In the genomic region with DNA sequence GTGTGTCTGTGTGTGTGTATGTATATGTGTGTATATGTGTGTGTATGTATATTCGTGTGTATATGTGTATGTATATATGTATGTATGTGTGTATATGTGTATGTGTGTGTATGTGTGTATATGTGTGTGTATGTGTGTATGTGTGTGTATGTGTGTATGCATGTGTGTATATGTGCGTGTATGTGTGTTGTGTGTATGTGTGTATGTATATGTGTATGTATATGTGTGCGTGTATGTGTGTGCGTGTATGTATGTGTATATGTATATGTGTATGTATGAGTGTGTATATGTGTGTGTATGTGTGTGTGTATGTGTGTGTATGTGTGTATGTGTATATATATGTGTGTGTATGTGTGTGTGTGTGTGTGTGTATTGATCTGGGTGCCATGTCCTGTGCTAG, we compare ENCODE assay signal across 2 cellular contexts.
TF ChIP-seq lines count a peak whose summit lies in the region.

No MANE protein-coding gene starts in this region.

TF ChIP-seq in HEK293, 187 proteins besides CTCF, POLR2A, EP300 and RAD21:
- TF ChIP-seq, protein P1, sequence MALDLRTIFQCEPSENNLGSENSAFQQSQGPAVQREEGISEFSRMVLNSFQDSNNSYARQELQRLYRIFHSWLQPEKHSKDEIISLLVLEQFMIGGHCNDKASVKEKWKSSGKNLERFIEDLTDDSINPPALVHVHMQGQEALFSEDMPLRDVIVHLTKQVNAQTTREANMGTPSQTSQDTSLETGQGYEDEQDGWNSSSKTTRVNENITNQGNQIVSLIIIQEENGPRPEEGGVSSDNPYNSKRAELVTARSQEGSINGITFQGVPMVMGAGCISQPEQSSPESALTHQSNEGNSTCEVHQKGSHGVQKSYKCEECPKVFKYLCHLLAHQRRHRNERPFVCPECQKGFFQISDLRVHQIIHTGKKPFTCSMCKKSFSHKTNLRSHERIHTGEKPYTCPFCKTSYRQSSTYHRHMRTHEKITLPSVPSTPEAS (tag by site-specific recombination; IDR thresholded peaks at IDR 0.05), result peak; percentile 90
- no peak for TF ChIP-seq ZNF785 (tag by site-specific recombination; IDR thresholded peaks at IDR 0.05)

TF ChIP-seq in GM12878, 131 proteins besides CTCF, POLR2A, EP300 and RAD21:
- no peak for TF ChIP-seq ETV6 (conservative IDR thresholded peaks at IDR 0.05 in 1 of 2, IDR thresholded peaks at IDR 0.05 in 1 of 2; ENCODE audit: borderline replicate concordance in 1 of 2, low read depth in 1 of 2)
